In the genomic region with DNA sequence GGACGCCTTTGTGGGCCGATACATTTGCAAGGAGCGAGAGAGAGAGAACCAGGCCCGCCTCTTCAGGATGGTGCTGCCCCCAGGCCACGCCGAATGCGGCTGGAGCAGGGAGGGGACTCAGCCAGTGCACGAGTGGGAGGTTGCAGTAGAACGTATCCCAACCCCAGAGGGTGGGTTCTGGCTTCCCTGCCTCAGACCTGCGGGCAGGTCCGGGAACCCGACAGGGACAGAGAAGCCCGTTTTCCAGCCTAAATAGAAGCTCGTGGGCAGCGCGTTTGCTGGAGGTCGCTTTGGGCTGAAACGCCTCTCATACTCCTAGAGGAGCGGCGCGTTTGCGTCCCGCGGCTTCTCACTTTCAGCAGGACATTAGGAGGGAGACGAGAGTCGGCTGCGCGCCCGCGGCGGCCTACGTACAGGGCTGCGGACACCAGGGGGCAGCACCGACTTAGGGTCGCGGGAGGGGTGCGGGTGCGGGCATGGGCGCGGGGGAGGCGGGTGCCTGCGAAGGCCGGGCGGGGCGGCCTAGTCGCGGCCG, we compare ENCODE assay signal across 9 cellular contexts. TPM values are rescaled to one million over a fixed set of nuclear protein-coding genes. Genes with fewer than 3 reads are reported as not detected.
DNase-seq lines count a peak whose midpoint lies in the region; TF ChIP-seq lines count a peak whose summit lies in the region.
"Had no signal": no experiment of that assay in that cellular context is flagged by ENCODE, and none has a peak within 500 bp of the region (broad histone marks: within the 10 kb centered on the region; RNA-seq: fewer than 3 reads in every experiment).

No MANE protein-coding gene starts in this region.

- H3K36me3 ChIP-seq in BE2C = peaks cover 31% of the 10 kb centered on the region
- no peaks in the 10 kb centered on the region for H3K36me3 ChIP-seq in ectodermal cell (ENCODE audit: control insufficient read depth, insufficient read depth, low read length)
- no peaks in the 10 kb centered on the region for H3K36me3 ChIP-seq in mesendoderm (ENCODE audit: control insufficient read depth, insufficient read depth, low read length)
- H3K36me3 ChIP-seq: HAP-1 had no signal

- H3K79me1 ChIP-seq in mesendoderm (ENCODE audit: low read length) = no peaks in the 10 kb centered on the region

- no peaks in the 10 kb centered on the region for H3K79me2 ChIP-seq in mesendoderm (ENCODE audit: control insufficient read depth, insufficient read depth, low read length)

- H3K56ac ChIP-seq in mesendoderm (ENCODE audit: low read length) = peak overlapping the region; percentile 93

- H4K8ac ChIP-seq in mesendoderm (ENCODE audit: low read depth, low read length) = no peak overlapping the region

- no peaks in the 10 kb centered on the region for H3K36me3 Mint-ChIP-seq in activated CD4-positive, alpha-beta memory T cell treated with anti-CD3 and anti-CD28 coated beads for 36 hours

- H3K9me3 ChIP-seq in BE2C (no peaks in the 10 kb centered on the region), ectodermal cell (ENCODE audit: control insufficient read depth, low read length) (no peaks in the 10 kb centered on the region)
- H3K9me3 ChIP-seq: HAP-1 had no signal

- H3K9ac ChIP-seq in mesendoderm (ENCODE audit: low read length) = no peak overlapping the region

- no peak overlapping the region for H2BK15ac ChIP-seq in mesendoderm (replicated peaks; ENCODE audit: low read depth)

- peaks cover 40% of the 10 kb centered on the region for H3K27me3 Mint-ChIP-seq in activated CD4-positive, alpha-beta memory T cell treated with anti-CD3 and anti-CD28 coated beads for 36 hours

- H3K27ac Mint-ChIP-seq in activated CD4-positive, alpha-beta memory T cell treated with anti-CD3 and anti-CD28 coated beads for 36 hours = no peak overlapping the region

- H4K5ac ChIP-seq in mesendoderm (ENCODE audit: low read length) = no peak overlapping the region

- H2BK5ac ChIP-seq in mesendoderm (ENCODE audit: low read length) = no peak overlapping the region

- no peak overlapping the region for H2AK5ac ChIP-seq in mesendoderm (ENCODE audit: low read length)

- H3K23ac ChIP-seq in mesendoderm (ENCODE audit: low read length) = no peak overlapping the region

- CTCF ChIA-PET in activated CD4-positive, alpha-beta memory T cell treated with anti-CD3 and anti-CD28 coated beads for 36 hours (lab: Charles Lee) = interaction anchor here (0.6 to 2.1 kb wide), 5 partner anchors 16 to 439 kb away, joined by 3 to 7 read pairs (median 4); no protein-coding TSS in a partner anchor

- TF ChIP-seq CTCF in BE2C (IDR thresholded peaks at IDR 0.05; ENCODE audit: low read depth, low read length) = peak; percentile 21

- H3K27ac ChIP-seq in ectodermal cell (ENCODE audit: insufficient read depth, low read depth, low read length, poor library complexity, severe bottlenecking) (no peak overlapping the region), mesendoderm (ENCODE audit: low read depth, low read length) (no peak overlapping the region)

- H2BK120ac ChIP-seq in mesendoderm (ENCODE audit: low read depth, low read length) = no peak overlapping the region

- H3K4me2 ChIP-seq in mesendoderm (ENCODE audit: low read length) = peak overlapping the region; percentile 40

- H3K4me1 Mint-ChIP-seq in activated CD4-positive, alpha-beta memory T cell treated with anti-CD3 and anti-CD28 coated beads for 36 hours (ENCODE audit: low read depth) = peaks cover 19% of the 10 kb centered on the region

- 3% methylated on average over 48 of the region's 48 CpGs for WGBS in ectodermal cell, 2 experiments
- no CpG with 5 or more reads among the region's 48 CpGs for WGBS in mesendoderm (ENCODE audit: extremely low coverage, insufficient coverage, low lambda C conversion rate)

- peak; percentile 68 for DNase-seq in BE2C
- DNase-seq in HuH-7.5 (ENCODE audit: low spot score) = peak; percentile 89
- DNase-seq in activated CD4-positive, alpha-beta memory T cell treated with anti-CD3 and anti-CD28 coated beads for 36 hours = peak; percentile 83
- DNase-seq in mesendoderm = peak; percentile 82
- peak; percentile 28 to 43 for DNase-seq in stimulated activated CD8-positive, alpha-beta memory T cell treated with anti-CD3 and anti-CD28 coated beads, Interleukin-15, amount 100 ng/mL, for 4 hours (ENCODE audit: low read depth in 2 of 2)
- DNase-seq in AG08395 (ENCODE audit: low spot score) = no peak
- DNase-seq in iPS-NIHi7 (ENCODE audit: extremely low spot score) = no peak

- H3K4ac ChIP-seq in mesendoderm (ENCODE audit: low read depth, low read length) = no peak overlapping the region

- H3K4me3 ChIP-seq in BE2C (ENCODE audit: low read depth, low read length) (no peak overlapping the region), ectodermal cell (ENCODE audit: insufficient read depth, low read depth, low read length) (peak overlapping the region; percentile 42), mesendoderm (ENCODE audit: low read length) (no peak overlapping the region)
- H3K4me3 ChIP-seq: HAP-1 had no signal

- peak overlapping the region; percentile 31 for H3K4me3 Mint-ChIP-seq in activated CD4-positive, alpha-beta memory T cell treated with anti-CD3 and anti-CD28 coated beads for 36 hours

- peak overlapping the region; percentile 33 for H3K18ac ChIP-seq in mesendoderm (ENCODE audit: low read length)

- POLR2A ChIA-PET in activated CD4-positive, alpha-beta memory T cell treated with anti-CD3 and anti-CD28 coated beads for 36 hours (lab: Charles Lee) = no interaction called here

- H3K4me1 ChIP-seq in BE2C (peaks cover 5% of the 10 kb centered on the region), ectodermal cell (ENCODE audit: control insufficient read depth, insufficient read depth, low read length) (peaks cover 15% of the 10 kb centered on the region), mesendoderm (ENCODE audit: control insufficient read depth, low read depth, low read length) (peaks cover 3% of the 10 kb centered on the region)

- no peaks in the 10 kb centered on the region for H3K27me3 ChIP-seq in BE2C
- H3K27me3 ChIP-seq in ectodermal cell (ENCODE audit: control insufficient read depth, insufficient read depth, low read length, poor library complexity, severe bottlenecking) = peaks cover 98% of the 10 kb centered on the region
- peaks cover 46% of the 10 kb centered on the region for H3K27me3 ChIP-seq in mesendoderm (ENCODE audit: insufficient read depth, low read length, poor library complexity)

- intact Hi-C loops in activated CD4-positive, alpha-beta memory T cell treated with anti-CD3 and anti-CD28 coated beads for 36 hours (cut with micrococcal nuclease) = loop anchor here (5.0 kb wide), 1 partner anchor 422 kb away; no protein-coding TSS in a partner anchor

- H3K9me3 Mint-ChIP-seq in activated CD4-positive, alpha-beta memory T cell treated with anti-CD3 and anti-CD28 coated beads for 36 hours = no peaks in the 10 kb centered on the region

RNA-seq across cellular contexts. Expression of a gene that starts 11.0 kb away (rescaled TPM):
- polyA plus RNA-seq in BE2C (2012; ENCODE audit: insufficient read depth, insufficient read length, low read depth) = 107 TPM
- total RNA-seq in activated CD4-positive, alpha-beta memory T cell treated with anti-CD3 and anti-CD28 coated beads for 36 hours = under 1 TPM in 1 of 2 experiments, not detected in 1; 0.05 TPM
- 0.28 TPM for polyA plus RNA-seq in ectodermal cell (2013, experiment 1 of 4)
- polyA plus RNA-seq in ectodermal cell (2013, experiment 2 of 4) = 0.21 TPM
- 0.11 TPM for polyA plus RNA-seq in ectodermal cell (2013, experiment 3 of 4)
- 0.41 TPM for polyA plus RNA-seq in ectodermal cell (2013, experiment 4 of 4)
- 0.01 TPM for polyA plus RNA-seq in mesendoderm (2013, experiment 1 of 2)
- 0.01 TPM for polyA plus RNA-seq in mesendoderm (2013, experiment 2 of 2)

RNA-seq across cellular contexts. Expression of a gene that starts 41.6 kb away (rescaled TPM):
- polyA plus RNA-seq in BE2C (2012; ENCODE audit: insufficient read depth, insufficient read length, low read depth) = 1.6 TPM
- not detected for total RNA-seq in activated CD4-positive, alpha-beta memory T cell treated with anti-CD3 and anti-CD28 coated beads for 36 hours
- not detected for polyA plus RNA-seq in ectodermal cell (2013, experiment 1 of 4)
- polyA plus RNA-seq in ectodermal cell (2013, experiment 2 of 4) = not detected
- not detected for polyA plus RNA-seq in ectodermal cell (2013, experiment 3 of 4)
- polyA plus RNA-seq in ectodermal cell (2013, experiment 4 of 4) = not detected
- 0.06 TPM for polyA plus RNA-seq in mesendoderm (2013, experiment 1 of 2)
- polyA plus RNA-seq in mesendoderm (2013, experiment 2 of 2) = 0.13 TPM

Comparison
In these comparisons a context has a peak if more than half of its experiments do, and no peak if none do; other contexts are left out.
1. DNase-seq: peak in BE2C (single experiment), HuH-7.5 (single experiment), activated CD4-positive, alpha-beta memory T cell treated with anti-CD3 and anti-CD28 coated beads for 36 hours (single experiment), mesendoderm (single experiment) and stimulated activated CD8-positive, alpha-beta memory T cell treated with anti-CD3 and anti-CD28 coated beads, Interleukin-15, amount 100 ng/mL, for 4 hours (2 of 2); none in AG08395 (single experiment) and iPS-NIHi7 (single experiment).